In genomic region chr5:124738751-124739559, GRCh38 we compare ENCODE assay signal across 11 cellular contexts. TPM values are rescaled to one million over a fixed set of nuclear protein-coding genes. Genes with fewer than 3 reads are reported as not detected.
DNase-seq lines count a peak whose midpoint lies in the region; ATAC-seq and TF ChIP-seq lines count a peak whose summit lies in the region.
"Had no signal": no experiment of that assay in that cellular context is flagged by ENCODE, and none has a peak within 500 bp of the region (broad histone marks: within the 10 kb centered on the region; RNA-seq: fewer than 3 reads in every experiment).

No MANE protein-coding gene starts in this region.

- H3K36me3 ChIP-seq in endocrine pancreas (ENCODE audit: control insufficient read depth, insufficient read depth, low read length): no peaks in the 10 kb centered on the region
- H3K36me3 ChIP-seq in neuronal stem cell (replicated peaks in 1 of 2; ENCODE audit: control insufficient read depth in 2 of 2, insufficient read depth in 2 of 2, low read length in 2 of 2): peaks cover 0 to 17% of the 10 kb centered on the region in 2 donors
- no peaks in the 10 kb centered on the region for H3K36me3 ChIP-seq in CD8-positive, alpha-beta memory T cell (ENCODE audit: insufficient read depth, low read length)

- H3K36me3 Mint-ChIP-seq in CD8-positive, alpha-beta memory T cell: no peaks in the 10 kb centered on the region

- no peak overlapping the region for H3K14ac ChIP-seq in neuronal stem cell (ENCODE audit: low read length)

- no CpG with 5 or more reads among the region's 9 CpGs for WGBS in neuronal stem cell (ENCODE audit: extremely low coverage in 2 of 2, insufficient read length in 2 of 2, insufficient replicate concordance in 1 of 2), 2 donors

- no peak overlapping the region for H4K91ac ChIP-seq in neuronal stem cell (ENCODE audit: low read depth, low read length, poor library complexity)

- H2AK5ac ChIP-seq in neuronal stem cell (ENCODE audit: low read depth, low read length): no peak overlapping the region

- no peak overlapping the region for H3K4me2 ChIP-seq in neuronal stem cell (ENCODE audit: insufficient read depth, low read length, poor library complexity, severe bottlenecking)

- H3K27ac ChIP-seq in neuronal stem cell (replicated peaks; ENCODE audit: low read length): peak overlapping the region; percentile 75
- no peak overlapping the region for H3K27ac ChIP-seq in CD8-positive, alpha-beta memory T cell (ENCODE audit: low read depth, low read length)

- H3K4me1 Mint-ChIP-seq in CD8-positive, alpha-beta memory T cell: no peaks in the 10 kb centered on the region

- H3K27me3 ChIP-seq in endocrine pancreas (ENCODE audit: control insufficient read depth, insufficient read depth, low read length) (no peaks in the 10 kb centered on the region), neuronal stem cell (ENCODE audit: control insufficient read depth in 3 of 3, insufficient read depth in 3 of 3, low read depth in 1 of 3, low read length in 3 of 3) (no peaks in the 10 kb centered on the region)
- H3K27me3 ChIP-seq in CD8-positive, alpha-beta memory T cell (ENCODE audit: insufficient read depth, low read length, poor library complexity, severe bottlenecking): no peaks in the 10 kb centered on the region

- H3K9me3 ChIP-seq in endocrine pancreas (ENCODE audit: control insufficient read depth, low read length) (no peaks in the 10 kb centered on the region), neuronal stem cell (replicated peaks in 1 of 2; ENCODE audit: control insufficient read depth in 2 of 2, insufficient read depth in 1 of 2, low read depth in 1 of 2, low read length in 2 of 2) (no peaks in the 10 kb centered on the region)
- H3K9me3 ChIP-seq in CD8-positive, alpha-beta memory T cell (ENCODE audit: low read length): no peaks in the 10 kb centered on the region

- H3K79me1 ChIP-seq in neuronal stem cell (ENCODE audit: low read depth, low read length): no peaks in the 10 kb centered on the region

- no peak overlapping the region for H2BK120ac ChIP-seq in neuronal stem cell (ENCODE audit: low read depth, low read length)

- CTCF ChIA-PET in CD8-positive, alpha-beta memory T cell (lab: Charles Lee): no interaction called here

- TF ChIP-seq CTCF in GM12865 (IDR thresholded peaks at IDR 0.05; ENCODE audit: insufficient read depth, low read depth, low read length, missing control alignments): peak; percentile 5

- no peak overlapping the region for H4K8ac ChIP-seq in neuronal stem cell (ENCODE audit: low read depth, low read length)

- H3K4ac ChIP-seq in neuronal stem cell (ENCODE audit: low read length): no peak overlapping the region

- peaks cover 0 to 4% (median 0%) of the 10 kb centered on the region in 5 donors for H3K9me3 Mint-ChIP-seq in CD8-positive, alpha-beta memory T cell

- H2AFZ ChIP-seq in neuronal stem cell (ENCODE audit: low read length): no peak overlapping the region

- no peak overlapping the region for H2BK15ac ChIP-seq in neuronal stem cell (ENCODE audit: low read length)

- ATAC-seq in HG03520 (IDR thresholded peaks at IDR 0.05; ENCODE audit: unreplicated experiment): no peak
- ATAC-seq in HG02588 (IDR thresholded peaks at IDR 0.05; ENCODE audit: unreplicated experiment): no peak

- no peak overlapping the region for H2BK12ac ChIP-seq in neuronal stem cell (ENCODE audit: low read length)

- DNase-seq in GM12865 (ENCODE audit: low read depth) (peak; percentile 53), NCI-H2196 treated with DMSO at 0.1 percent for 48 hours (lab: John Stamatoyannopoulos, UW; ENCODE audit: unreplicated experiment) (peak; percentile 45), neuronal stem cell (ENCODE audit: low spot score) (peak; percentile 72), NCI-H774 (lab: John Stamatoyannopoulos, UW) (no peak)
- DNase-seq in CD8-positive, alpha-beta memory T cell: no peak
- DNase-seq: activated CD4-positive, alpha-beta T cell treated with anti-CD3 and anti-CD28 coated beads for 1 hour; cerebellar nuclear complex; NCI-H1048 had no signal

- H2BK5ac ChIP-seq in neuronal stem cell (ENCODE audit: low read length): no peak overlapping the region

- H3K27ac Mint-ChIP-seq in CD8-positive, alpha-beta memory T cell: no peak overlapping the region

- H3K18ac ChIP-seq in neuronal stem cell (ENCODE audit: low read length): no peak overlapping the region

- H3K4me3 ChIP-seq in GM12865 (ENCODE audit: low read depth, low read length) (peak overlapping the region; percentile 31), endocrine pancreas (ENCODE audit: control insufficient read depth, insufficient read depth, low read length) (peak overlapping the region; percentile 99), neuronal stem cell (ENCODE audit: low read length in 2 of 2) (no peak overlapping the region)
- no peak overlapping the region for H3K4me3 ChIP-seq in CD8-positive, alpha-beta memory T cell (ENCODE audit: low read length)

- no peak overlapping the region for H3K23ac ChIP-seq in neuronal stem cell (ENCODE audit: low read depth, low read length, poor library complexity)

- H3K9ac ChIP-seq in endocrine pancreas (ENCODE audit: control insufficient read depth, insufficient read depth, low read length) (no peak overlapping the region), neuronal stem cell (ENCODE audit: low read depth, low read length, poor library complexity) (no peak overlapping the region)

- H3K4me3 Mint-ChIP-seq in CD8-positive, alpha-beta memory T cell: no peak overlapping the region

- H3K27me3 Mint-ChIP-seq in CD8-positive, alpha-beta memory T cell: peaks cover 7 to 11% of the 10 kb centered on the region in 2 donors

- POLR2A ChIA-PET in CD8-positive, alpha-beta memory T cell (lab: Charles Lee): no interaction called here

- H3K4me1 ChIP-seq in endocrine pancreas (ENCODE audit: control insufficient read depth, insufficient read depth, low read length): peaks cover 39% of the 10 kb centered on the region
- H3K4me1 ChIP-seq in neuronal stem cell (ENCODE audit: control insufficient read depth in 2 of 2, insufficient read depth in 1 of 2, low read depth in 1 of 2, low read length in 2 of 2): peaks cover 17 to 64% of the 10 kb centered on the region in 2 donors
- H3K4me1 ChIP-seq in CD8-positive, alpha-beta memory T cell (ENCODE audit: insufficient read depth, low read length): no peaks in the 10 kb centered on the region

RNA-seq across cellular contexts. Expression of gene ZNF608, which starts 7.5 kb away (rescaled TPM):
- polyA plus RNA-seq in neuronal stem cell (2013, experiment 1 of 2): 76.9 TPM
- 78.0 TPM for polyA plus RNA-seq in neuronal stem cell (2013, experiment 2 of 2)
- total RNA-seq in CD8-positive, alpha-beta memory T cell: not detected
- not detected for polyA plus RNA-seq in CD8-positive, alpha-beta memory T cell

Comparison
In these comparisons a context has a peak if more than half of its experiments do, and no peak if none do; other contexts are left out.
1. DNase-seq: peak in GM12865 (single experiment), NCI-H2196 treated with DMSO at 0.1 percent for 48 hours (single experiment) and neuronal stem cell (single experiment); none in CD8-positive, alpha-beta memory T cell (0 of 5) and NCI-H774 (single experiment).
2. H3K4me3 ChIP-seq: peak in GM12865 (single experiment) and endocrine pancreas (single experiment); none in neuronal stem cell (0 of 2) and CD8-positive, alpha-beta memory T cell (single experiment).